Comparison of ENCODE assay signal across 8 cellular contexts in the genomic region with DNA sequence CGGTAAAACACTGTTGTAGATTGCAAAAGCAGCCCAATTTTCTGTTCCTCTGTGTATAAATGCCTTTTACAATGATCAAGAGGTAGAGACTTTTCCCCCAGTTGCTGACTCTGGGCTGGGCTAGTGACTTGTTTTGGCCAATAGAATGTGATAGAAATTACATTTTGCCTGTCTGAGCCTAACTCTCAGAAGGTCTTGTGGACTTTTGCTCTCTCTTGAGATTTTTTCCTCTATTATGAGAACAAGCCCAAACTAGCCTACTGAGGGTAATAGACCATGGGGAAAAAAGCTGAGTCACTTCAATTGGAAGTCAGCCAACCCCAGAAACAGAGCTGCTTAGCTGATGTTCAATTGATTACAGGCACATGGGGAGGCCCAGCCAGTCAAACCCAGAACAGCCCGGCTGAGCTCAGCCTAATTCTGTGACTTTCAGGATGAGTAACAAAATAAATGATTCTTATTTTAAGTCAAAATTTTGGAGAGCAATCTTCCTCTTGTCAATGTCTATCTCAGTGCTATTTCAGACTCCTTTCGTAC.
DNase-seq lines count a peak whose midpoint lies in the region; ATAC-seq and TF ChIP-seq lines count a peak whose summit lies in the region.

No MANE protein-coding gene starts in this region.

- H3K27ac ChIP-seq in heart right ventricle, result peak overlapping the region in 8 of 10 donors; percentile 1 to 77 (median 48)

- peaks cover 0 to 14% (median 10%) of the 10 kb centered on the region in 9 donors for H3K4me1 ChIP-seq in heart right ventricle

- peaks cover 0 to 11% (median 0%) of the 10 kb centered on the region in 11 donors for H3K9me3 ChIP-seq in heart right ventricle

- ATAC-seq in GM18867 (IDR thresholded peaks at IDR 0.05; ENCODE audit: unreplicated experiment), result peak; percentile 96
- ATAC-seq in HG02943 (IDR thresholded peaks at IDR 0.05; ENCODE audit: low read depth, unreplicated experiment), result peak; percentile 98
- peak in 7 of 8 donors; percentile 64 to 91 (median 82) for ATAC-seq in heart right ventricle

- 58 to 60% methylated on average over 3 of the region's 3 CpGs for WGBS in heart right ventricle, 2 donors

- H3K27me3 ChIP-seq in heart right ventricle, result no peaks in the 10 kb centered on the region

- H3K4me3 ChIP-seq in heart right ventricle, result no peak overlapping the region

- TF ChIP-seq CTCF in heart right ventricle (IDR thresholded peaks at IDR 0.05), result no peak

- intact Hi-C loops in heart right ventricle (cut with DNase I), result no loop called here

- no peaks in the 10 kb centered on the region for H3K36me3 ChIP-seq in heart right ventricle

- peak; percentile 19 for DNase-seq in CD1c-positive myeloid dendritic cell (ENCODE audit: extremely low spot score)
- DNase-seq in NCI-H1417 (lab: John Stamatoyannopoulos, UW), result peak; percentile 78 to 96 (median 85)
- peak; percentile 21 to 52 for DNase-seq in activated CD4-positive, alpha-beta T cell treated with anti-CD3 and anti-CD28 coated beads, Interleukin-2, amount 50 U/mL, for 48 hours
- peak in 1 of 2 donors; percentile 57 for DNase-seq in heart right ventricle
- DNase-seq in stimulated activated CD4-positive, alpha-beta T cell treated with anti-CD3 and anti-CD28 coated beads, Interleukin-1b, Interleukin-23, amount 100 ng/mL, for 48 hours, result peak; percentile 63
- DNase-seq in activated naive CD4-positive, alpha-beta T cell (lab: John Stamatoyannopoulos, UW), result no peak

Comparison
In these comparisons a context has a peak if more than half of its experiments do, and no peak if none do; other contexts are left out.
1. DNase-seq: peak in CD1c-positive myeloid dendritic cell (single experiment), NCI-H1417 (3 of 3), activated CD4-positive, alpha-beta T cell treated with anti-CD3 and anti-CD28 coated beads, Interleukin-2, amount 50 U/mL, for 48 hours (2 of 2) and stimulated activated CD4-positive, alpha-beta T cell treated with anti-CD3 and anti-CD28 coated beads, Interleukin-1b, Interleukin-23, amount 100 ng/mL, for 48 hours (single experiment); none in activated naive CD4-positive, alpha-beta T cell (0 of 4).
2. Peak in every context shown above with its lines, with median percentiles within 50 percentile points of each other: ATAC-seq.